ENCODE assay signal across 1 cellular context in the genomic region with DNA sequence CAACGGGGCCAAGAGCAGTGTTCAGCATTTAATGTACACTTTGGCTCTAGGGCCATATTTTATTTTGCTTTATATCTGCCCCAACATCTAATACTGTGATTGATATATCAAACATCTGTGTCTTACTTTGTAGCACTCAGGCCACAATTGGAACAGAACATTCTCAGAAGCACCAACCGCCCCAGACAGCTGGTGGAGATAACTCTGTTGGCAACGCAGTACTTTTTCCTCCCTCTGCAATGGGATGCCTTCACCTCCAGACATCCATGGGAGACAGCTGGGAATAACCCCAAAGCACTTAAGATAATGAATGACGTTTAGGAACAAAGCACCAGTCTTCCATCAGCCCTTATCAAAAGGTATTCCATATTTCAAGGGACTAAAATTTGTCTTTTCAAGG.
TF ChIP-seq lines count a peak whose summit lies in the region.

No MANE protein-coding gene starts in this region.

TF ChIP-seq in SK-N-SH, 30 proteins besides CTCF, POLR2A, EP300 and RAD21 (continued from another document):
- no peak for TF ChIP-seq USF1 (IDR thresholded peaks at IDR 0.05; ENCODE audit: borderline replicate concordance, low read depth)
- TF ChIP-seq, protein P1, sequence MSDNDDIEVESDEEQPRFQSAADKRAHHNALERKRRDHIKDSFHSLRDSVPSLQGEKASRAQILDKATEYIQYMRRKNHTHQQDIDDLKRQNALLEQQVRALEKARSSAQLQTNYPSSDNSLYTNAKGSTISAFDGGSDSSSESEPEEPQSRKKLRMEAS (IDR thresholded peaks at IDR 0.05; ENCODE audit: low read depth): no peak
- no peak for TF ChIP-seq TAF1 (IDR thresholded peaks at IDR 0.05; ENCODE audit: borderline replicate concordance, low read depth, low read length)
- TF ChIP-seq MEF2A (IDR thresholded peaks at IDR 0.05; ENCODE audit: borderline replicate concordance, low read depth): no peak
- TF ChIP-seq, protein P2, sequence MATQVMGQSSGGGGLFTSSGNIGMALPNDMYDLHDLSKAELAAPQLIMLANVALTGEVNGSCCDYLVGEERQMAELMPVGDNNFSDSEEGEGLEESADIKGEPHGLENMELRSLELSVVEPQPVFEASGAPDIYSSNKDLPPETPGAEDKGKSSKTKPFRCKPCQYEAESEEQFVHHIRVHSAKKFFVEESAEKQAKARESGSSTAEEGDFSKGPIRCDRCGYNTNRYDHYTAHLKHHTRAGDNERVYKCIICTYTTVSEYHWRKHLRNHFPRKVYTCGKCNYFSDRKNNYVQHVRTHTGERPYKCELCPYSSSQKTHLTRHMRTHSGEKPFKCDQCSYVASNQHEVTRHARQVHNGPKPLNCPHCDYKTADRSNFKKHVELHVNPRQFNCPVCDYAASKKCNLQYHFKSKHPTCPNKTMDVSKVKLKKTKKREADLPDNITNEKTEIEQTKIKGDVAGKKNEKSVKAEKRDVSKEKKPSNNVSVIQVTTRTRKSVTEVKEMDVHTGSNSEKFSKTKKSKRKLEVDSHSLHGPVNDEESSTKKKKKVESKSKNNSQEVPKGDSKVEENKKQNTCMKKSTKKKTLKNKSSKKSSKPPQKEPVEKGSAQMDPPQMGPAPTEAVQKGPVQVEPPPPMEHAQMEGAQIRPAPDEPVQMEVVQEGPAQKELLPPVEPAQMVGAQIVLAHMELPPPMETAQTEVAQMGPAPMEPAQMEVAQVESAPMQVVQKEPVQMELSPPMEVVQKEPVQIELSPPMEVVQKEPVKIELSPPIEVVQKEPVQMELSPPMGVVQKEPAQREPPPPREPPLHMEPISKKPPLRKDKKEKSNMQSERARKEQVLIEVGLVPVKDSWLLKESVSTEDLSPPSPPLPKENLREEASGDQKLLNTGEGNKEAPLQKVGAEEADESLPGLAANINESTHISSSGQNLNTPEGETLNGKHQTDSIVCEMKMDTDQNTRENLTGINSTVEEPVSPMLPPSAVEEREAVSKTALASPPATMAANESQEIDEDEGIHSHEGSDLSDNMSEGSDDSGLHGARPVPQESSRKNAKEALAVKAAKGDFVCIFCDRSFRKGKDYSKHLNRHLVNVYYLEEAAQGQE (IDR thresholded peaks at IDR 0.05; ENCODE audit: low read depth, low read length): no peak
- no peak for TF ChIP-seq FOXM1 (IDR thresholded peaks at IDR 0.05; ENCODE audit: low read depth)
- TF ChIP-seq USF2 (IDR thresholded peaks at IDR 0.05; ENCODE audit: borderline replicate concordance, low read depth, low read length): no peak
- no peak for TF ChIP-seq MXI1 (IDR thresholded peaks at IDR 0.05; ENCODE audit: low read depth, low read length)
- no peak for TF ChIP-seq EZH2phosphoT487 (IDR thresholded peaks at IDR 0.05; ENCODE audit: borderline replicate concordance, low read depth)
